2 cellular contexts compared by ENCODE assay signal in genomic region chr2:173021939-173022371, GRCh38.
A peak's percentile ranks its signal among the peaks of the same experiment; 100 is the strongest.
TF ChIP-seq lines count a peak whose summit lies in the region.

No MANE protein-coding gene starts in this region.

TF ChIP-seq in IMR-90, 13 proteins besides CTCF, POLR2A, EP300 and RAD21:
- TF ChIP-seq BHLHE40 (IDR thresholded peaks at IDR 0.05; ENCODE audit: low read depth, low read length): no peak
- TF ChIP-seq ELK1 (IDR thresholded peaks at IDR 0.05; ENCODE audit: borderline replicate concordance, low read depth, low read length): no peak
- no peak for TF ChIP-seq CHD1 (IDR thresholded peaks at IDR 0.05; ENCODE audit: low read depth, low read length)
- TF ChIP-seq CEBPB (IDR thresholded peaks at IDR 0.05; ENCODE audit: low read depth, low read length): peak; percentile 81
- TF ChIP-seq MXI1 (IDR thresholded peaks at IDR 0.05; ENCODE audit: borderline replicate concordance, low read depth, low read length): no peak
- TF ChIP-seq RFX5 (IDR thresholded peaks at IDR 0.05; ENCODE audit: low read depth, low read length): no peak
- TF ChIP-seq MAFK (IDR thresholded peaks at IDR 0.05; ENCODE audit: low read depth, low read length): no peak
- TF ChIP-seq MAZ (IDR thresholded peaks at IDR 0.05; ENCODE audit: borderline replicate concordance, low read depth, low read length): no peak
- no peak for TF ChIP-seq FOS (IDR thresholded peaks at IDR 0.05; ENCODE audit: low read depth, low read length)
- peak; percentile 82 for TF ChIP-seq SMC3 (IDR thresholded peaks at IDR 0.05; ENCODE audit: low read depth, low read length)
- TF ChIP-seq, protein P1, sequence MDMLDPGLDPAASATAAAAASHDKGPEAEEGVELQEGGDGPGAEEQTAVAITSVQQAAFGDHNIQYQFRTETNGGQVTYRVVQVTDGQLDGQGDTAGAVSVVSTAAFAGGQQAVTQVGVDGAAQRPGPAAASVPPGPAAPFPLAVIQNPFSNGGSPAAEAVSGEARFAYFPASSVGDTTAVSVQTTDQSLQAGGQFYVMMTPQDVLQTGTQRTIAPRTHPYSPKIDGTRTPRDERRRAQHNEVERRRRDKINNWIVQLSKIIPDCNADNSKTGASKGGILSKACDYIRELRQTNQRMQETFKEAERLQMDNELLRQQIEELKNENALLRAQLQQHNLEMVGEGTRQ (IDR thresholded peaks at IDR 0.05; ENCODE audit: low read depth, low read length): no peak
- TF ChIP-seq NFE2L2 (IDR thresholded peaks at IDR 0.05; ENCODE audit: low read depth, low read length): no peak
- no peak for TF ChIP-seq RCOR1 (IDR thresholded peaks at IDR 0.05; ENCODE audit: insufficient replicate concordance, low read length)

TF ChIP-seq in K562, 482 proteins besides CTCF, POLR2A, EP300 and RAD21:
- TF ChIP-seq HEY1 (CRISPR knock-in tag; IDR thresholded peaks at IDR 0.05; ENCODE audit: borderline replicate concordance) (no peak), NR2F6 (CRISPR knock-in tag; IDR thresholded peaks at IDR 0.05) (no peak), U2AF1 (optimal IDR thresholded peaks at IDR 0.05; ENCODE audit: low read depth, low read length) (no peak), TAF15 (IDR thresholded peaks at IDR 0.05; ENCODE audit: low read depth, low read length) (no peak), SMC3 (conservative IDR thresholded peaks at IDR 0.05; ENCODE audit: insufficient read depth, low read depth, low read length) (no peak), MTF1 (CRISPR knock-in tag; IDR thresholded peaks at IDR 0.05; ENCODE audit: borderline replicate concordance) (no peak), CEBPB (tag; IDR thresholded peaks at IDR 0.05) (peak; percentile 51), NFATC3 (IDR thresholded peaks at IDR 0.05) (no peak), NELFE (IDR thresholded peaks at IDR 0.05; ENCODE audit: insufficient read depth, insufficient read length) (no peak), GATAD2A (IDR thresholded peaks at IDR 0.05) (no peak), BRD9 (IDR thresholded peaks at IDR 0.05; ENCODE audit: low read depth, partially characterized antibody) (no peak), RUNX1 (IDR thresholded peaks at IDR 0.05; ENCODE audit: low read depth) (no peak), CEBPG (CRISPR knock-in tag; IDR thresholded peaks at IDR 0.05) (no peak), CEBPG (tag; conservative IDR thresholded peaks at IDR 0.05 in 1 of 2, IDR thresholded peaks at IDR 0.05 in 1 of 2) (0 out of 4 replicates have a peak, but pooled peaks of 1 of the 2 experiments have one; percentile 26), ZNF445 (CRISPR knock-in tag; IDR thresholded peaks at IDR 0.05; ENCODE audit: low read depth) (no peak), ZNF780A (CRISPR knock-in tag; IDR thresholded peaks at IDR 0.05) (no peak), PTTG1 (tag; IDR thresholded peaks at IDR 0.05; ENCODE audit: low read depth) (no peak), KLF13 (tag; IDR thresholded peaks at IDR 0.05; ENCODE audit: borderline replicate concordance, low read depth) (no peak), MXI1 (IDR thresholded peaks at IDR 0.05; ENCODE audit: low read depth, low read length) (no peak), STAG1 (CRISPR knock-in tag; IDR thresholded peaks at IDR 0.05; ENCODE audit: borderline replicate concordance) (no peak), EGR1 (conservative IDR thresholded peaks at IDR 0.05) (no peak)
- TF ChIP-seq, protein P2, sequence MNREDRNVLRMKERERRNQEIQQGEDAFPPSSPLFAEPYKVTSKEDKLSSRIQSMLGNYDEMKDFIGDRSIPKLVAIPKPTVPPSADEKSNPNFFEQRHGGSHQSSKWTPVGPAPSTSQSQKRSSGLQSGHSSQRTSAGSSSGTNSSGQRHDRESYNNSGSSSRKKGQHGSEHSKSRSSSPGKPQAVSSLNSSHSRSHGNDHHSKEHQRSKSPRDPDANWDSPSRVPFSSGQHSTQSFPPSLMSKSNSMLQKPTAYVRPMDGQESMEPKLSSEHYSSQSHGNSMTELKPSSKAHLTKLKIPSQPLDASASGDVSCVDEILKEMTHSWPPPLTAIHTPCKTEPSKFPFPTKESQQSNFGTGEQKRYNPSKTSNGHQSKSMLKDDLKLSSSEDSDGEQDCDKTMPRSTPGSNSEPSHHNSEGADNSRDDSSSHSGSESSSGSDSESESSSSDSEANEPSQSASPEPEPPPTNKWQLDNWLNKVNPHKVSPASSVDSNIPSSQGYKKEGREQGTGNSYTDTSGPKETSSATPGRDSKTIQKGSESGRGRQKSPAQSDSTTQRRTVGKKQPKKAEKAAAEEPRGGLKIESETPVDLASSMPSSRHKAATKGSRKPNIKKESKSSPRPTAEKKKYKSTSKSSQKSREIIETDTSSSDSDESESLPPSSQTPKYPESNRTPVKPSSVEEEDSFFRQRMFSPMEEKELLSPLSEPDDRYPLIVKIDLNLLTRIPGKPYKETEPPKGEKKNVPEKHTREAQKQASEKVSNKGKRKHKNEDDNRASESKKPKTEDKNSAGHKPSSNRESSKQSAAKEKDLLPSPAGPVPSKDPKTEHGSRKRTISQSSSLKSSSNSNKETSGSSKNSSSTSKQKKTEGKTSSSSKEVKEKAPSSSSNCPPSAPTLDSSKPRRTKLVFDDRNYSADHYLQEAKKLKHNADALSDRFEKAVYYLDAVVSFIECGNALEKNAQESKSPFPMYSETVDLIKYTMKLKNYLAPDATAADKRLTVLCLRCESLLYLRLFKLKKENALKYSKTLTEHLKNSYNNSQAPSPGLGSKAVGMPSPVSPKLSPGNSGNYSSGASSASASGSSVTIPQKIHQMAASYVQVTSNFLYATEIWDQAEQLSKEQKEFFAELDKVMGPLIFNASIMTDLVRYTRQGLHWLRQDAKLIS (CRISPR knock-in tag; IDR thresholded peaks at IDR 0.05): no peak
- TF ChIP-seq, protein P3, sequence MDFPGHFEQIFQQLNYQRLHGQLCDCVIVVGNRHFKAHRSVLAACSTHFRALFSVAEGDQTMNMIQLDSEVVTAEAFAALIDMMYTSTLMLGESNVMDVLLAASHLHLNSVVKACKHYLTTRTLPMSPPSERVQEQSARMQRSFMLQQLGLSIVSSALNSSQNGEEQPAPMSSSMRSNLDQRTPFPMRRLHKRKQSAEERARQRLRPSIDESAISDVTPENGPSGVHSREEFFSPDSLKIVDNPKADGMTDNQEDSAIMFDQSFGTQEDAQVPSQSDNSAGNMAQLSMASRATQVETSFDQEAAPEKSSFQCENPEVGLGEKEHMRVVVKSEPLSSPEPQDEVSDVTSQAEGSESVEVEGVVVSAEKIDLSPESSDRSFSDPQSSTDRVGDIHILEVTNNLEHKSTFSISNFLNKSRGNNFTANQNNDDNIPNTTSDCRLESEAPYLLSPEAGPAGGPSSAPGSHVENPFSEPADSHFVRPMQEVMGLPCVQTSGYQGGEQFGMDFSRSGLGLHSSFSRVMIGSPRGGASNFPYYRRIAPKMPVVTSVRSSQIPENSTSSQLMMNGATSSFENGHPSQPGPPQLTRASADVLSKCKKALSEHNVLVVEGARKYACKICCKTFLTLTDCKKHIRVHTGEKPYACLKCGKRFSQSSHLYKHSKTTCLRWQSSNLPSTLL (IDR thresholded peaks at IDR 0.05): no peak
- TF ChIP-seq, protein P4, sequence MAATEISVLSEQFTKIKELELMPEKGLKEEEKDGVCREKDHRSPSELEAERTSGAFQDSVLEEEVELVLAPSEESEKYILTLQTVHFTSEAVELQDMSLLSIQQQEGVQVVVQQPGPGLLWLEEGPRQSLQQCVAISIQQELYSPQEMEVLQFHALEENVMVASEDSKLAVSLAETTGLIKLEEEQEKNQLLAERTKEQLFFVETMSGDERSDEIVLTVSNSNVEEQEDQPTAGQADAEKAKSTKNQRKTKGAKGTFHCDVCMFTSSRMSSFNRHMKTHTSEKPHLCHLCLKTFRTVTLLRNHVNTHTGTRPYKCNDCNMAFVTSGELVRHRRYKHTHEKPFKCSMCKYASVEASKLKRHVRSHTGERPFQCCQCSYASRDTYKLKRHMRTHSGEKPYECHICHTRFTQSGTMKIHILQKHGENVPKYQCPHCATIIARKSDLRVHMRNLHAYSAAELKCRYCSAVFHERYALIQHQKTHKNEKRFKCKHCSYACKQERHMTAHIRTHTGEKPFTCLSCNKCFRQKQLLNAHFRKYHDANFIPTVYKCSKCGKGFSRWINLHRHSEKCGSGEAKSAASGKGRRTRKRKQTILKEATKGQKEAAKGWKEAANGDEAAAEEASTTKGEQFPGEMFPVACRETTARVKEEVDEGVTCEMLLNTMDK (IDR thresholded peaks at IDR 0.05; ENCODE audit: borderline replicate concordance, insufficient read depth, low read depth, low read length, poor library complexity, severe bottlenecking): peak; percentile 9
- TF ChIP-seq, protein P5, sequence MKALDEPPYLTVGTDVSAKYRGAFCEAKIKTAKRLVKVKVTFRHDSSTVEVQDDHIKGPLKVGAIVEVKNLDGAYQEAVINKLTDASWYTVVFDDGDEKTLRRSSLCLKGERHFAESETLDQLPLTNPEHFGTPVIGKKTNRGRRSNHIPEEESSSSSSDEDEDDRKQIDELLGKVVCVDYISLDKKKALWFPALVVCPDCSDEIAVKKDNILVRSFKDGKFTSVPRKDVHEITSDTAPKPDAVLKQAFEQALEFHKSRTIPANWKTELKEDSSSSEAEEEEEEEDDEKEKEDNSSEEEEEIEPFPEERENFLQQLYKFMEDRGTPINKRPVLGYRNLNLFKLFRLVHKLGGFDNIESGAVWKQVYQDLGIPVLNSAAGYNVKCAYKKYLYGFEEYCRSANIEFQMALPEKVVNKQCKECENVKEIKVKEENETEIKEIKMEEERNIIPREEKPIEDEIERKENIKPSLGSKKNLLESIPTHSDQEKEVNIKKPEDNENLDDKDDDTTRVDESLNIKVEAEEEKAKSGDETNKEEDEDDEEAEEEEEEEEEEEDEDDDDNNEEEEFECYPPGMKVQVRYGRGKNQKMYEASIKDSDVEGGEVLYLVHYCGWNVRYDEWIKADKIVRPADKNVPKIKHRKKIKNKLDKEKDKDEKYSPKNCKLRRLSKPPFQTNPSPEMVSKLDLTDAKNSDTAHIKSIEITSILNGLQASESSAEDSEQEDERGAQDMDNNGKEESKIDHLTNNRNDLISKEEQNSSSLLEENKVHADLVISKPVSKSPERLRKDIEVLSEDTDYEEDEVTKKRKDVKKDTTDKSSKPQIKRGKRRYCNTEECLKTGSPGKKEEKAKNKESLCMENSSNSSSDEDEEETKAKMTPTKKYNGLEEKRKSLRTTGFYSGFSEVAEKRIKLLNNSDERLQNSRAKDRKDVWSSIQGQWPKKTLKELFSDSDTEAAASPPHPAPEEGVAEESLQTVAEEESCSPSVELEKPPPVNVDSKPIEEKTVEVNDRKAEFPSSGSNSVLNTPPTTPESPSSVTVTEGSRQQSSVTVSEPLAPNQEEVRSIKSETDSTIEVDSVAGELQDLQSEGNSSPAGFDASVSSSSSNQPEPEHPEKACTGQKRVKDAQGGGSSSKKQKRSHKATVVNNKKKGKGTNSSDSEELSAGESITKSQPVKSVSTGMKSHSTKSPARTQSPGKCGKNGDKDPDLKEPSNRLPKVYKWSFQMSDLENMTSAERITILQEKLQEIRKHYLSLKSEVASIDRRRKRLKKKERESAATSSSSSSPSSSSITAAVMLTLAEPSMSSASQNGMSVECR (CRISPR knock-in tag; IDR thresholded peaks at IDR 0.05): no peak
- TF ChIP-seq, protein P6, sequence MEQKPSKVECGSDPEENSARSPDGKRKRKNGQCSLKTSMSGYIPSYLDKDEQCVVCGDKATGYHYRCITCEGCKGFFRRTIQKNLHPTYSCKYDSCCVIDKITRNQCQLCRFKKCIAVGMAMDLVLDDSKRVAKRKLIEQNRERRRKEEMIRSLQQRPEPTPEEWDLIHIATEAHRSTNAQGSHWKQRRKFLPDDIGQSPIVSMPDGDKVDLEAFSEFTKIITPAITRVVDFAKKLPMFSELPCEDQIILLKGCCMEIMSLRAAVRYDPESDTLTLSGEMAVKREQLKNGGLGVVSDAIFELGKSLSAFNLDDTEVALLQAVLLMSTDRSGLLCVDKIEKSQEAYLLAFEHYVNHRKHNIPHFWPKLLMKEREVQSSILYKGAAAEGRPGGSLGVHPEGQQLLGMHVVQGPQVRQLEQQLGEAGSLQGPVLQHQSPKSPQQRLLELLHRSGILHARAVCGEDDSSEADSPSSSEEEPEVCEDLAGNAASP (IDR thresholded peaks at IDR 0.05): no peak
- TF ChIP-seq, protein P7, sequence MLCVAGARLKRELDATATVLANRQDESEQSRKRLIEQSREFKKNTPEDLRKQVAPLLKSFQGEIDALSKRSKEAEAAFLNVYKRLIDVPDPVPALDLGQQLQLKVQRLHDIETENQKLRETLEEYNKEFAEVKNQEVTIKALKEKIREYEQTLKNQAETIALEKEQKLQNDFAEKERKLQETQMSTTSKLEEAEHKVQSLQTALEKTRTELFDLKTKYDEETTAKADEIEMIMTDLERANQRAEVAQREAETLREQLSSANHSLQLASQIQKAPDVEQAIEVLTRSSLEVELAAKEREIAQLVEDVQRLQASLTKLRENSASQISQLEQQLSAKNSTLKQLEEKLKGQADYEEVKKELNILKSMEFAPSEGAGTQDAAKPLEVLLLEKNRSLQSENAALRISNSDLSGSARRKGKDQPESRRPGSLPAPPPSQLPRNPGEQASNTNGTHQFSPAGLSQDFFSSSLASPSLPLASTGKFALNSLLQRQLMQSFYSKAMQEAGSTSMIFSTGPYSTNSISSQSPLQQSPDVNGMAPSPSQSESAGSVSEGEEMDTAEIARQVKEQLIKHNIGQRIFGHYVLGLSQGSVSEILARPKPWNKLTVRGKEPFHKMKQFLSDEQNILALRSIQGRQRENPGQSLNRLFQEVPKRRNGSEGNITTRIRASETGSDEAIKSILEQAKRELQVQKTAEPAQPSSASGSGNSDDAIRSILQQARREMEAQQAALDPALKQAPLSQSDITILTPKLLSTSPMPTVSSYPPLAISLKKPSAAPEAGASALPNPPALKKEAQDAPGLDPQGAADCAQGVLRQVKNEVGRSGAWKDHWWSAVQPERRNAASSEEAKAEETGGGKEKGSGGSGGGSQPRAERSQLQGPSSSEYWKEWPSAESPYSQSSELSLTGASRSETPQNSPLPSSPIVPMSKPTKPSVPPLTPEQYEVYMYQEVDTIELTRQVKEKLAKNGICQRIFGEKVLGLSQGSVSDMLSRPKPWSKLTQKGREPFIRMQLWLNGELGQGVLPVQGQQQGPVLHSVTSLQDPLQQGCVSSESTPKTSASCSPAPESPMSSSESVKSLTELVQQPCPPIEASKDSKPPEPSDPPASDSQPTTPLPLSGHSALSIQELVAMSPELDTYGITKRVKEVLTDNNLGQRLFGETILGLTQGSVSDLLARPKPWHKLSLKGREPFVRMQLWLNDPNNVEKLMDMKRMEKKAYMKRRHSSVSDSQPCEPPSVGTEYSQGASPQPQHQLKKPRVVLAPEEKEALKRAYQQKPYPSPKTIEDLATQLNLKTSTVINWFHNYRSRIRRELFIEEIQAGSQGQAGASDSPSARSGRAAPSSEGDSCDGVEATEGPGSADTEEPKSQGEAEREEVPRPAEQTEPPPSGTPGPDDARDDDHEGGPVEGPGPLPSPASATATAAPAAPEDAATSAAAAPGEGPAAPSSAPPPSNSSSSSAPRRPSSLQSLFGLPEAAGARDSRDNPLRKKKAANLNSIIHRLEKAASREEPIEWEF (CRISPR knock-in tag; IDR thresholded peaks at IDR 0.05): no peak
- TF ChIP-seq, protein P1 (CRISPR knock-in tag; IDR thresholded peaks at IDR 0.05): no peak
